Comparison of ENCODE assay signal across 15 cellular contexts in the genomic region with DNA sequence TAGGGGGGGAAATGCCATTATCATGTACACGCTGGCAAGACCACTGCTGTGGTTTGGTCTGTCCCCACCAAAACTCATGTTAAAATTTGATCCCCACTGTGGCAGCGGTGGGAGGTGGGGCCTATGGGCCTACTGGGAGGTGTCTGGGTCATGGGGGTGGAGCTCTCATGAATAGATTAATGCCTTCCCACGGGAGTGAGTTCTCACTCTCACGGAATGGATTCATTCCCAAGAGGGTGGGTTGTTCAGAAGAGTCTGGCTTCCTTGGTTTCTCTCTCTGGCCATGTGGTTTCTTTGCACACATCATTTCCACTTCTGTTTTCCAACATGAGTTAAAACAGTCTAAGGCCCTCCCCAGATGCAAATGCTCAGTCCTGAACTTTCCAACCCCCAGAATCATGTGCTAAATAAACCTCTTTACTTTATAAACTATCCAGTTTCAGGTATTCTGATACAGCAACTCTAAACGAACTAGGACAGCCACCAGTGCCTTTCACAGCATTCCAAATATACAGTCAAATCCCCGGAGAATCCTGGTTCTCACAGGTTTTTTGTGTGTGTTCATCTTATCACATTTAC. TPM values are rescaled to one million over a fixed set of nuclear protein-coding genes. Genes with fewer than 3 reads are reported as not detected.
DNase-seq lines count a peak whose midpoint lies in the region; ATAC-seq and TF ChIP-seq lines count a peak whose summit lies in the region.
"Had no signal": no experiment of that assay in that cellular context is flagged by ENCODE, and none has a peak within 500 bp of the region (broad histone marks: within the 10 kb centered on the region; RNA-seq: fewer than 3 reads in every experiment).

No MANE protein-coding gene starts in this region.

- in situ Hi-C loops in transverse colon (cut with MboI; ENCODE audit: low pct_ligation_motif_present in 1 of 4, low pct_unique_long_range_greater_than_20kb in 1 of 4, low sequenced_read_pairs in 3 of 4), result no loop called here

- peak overlapping the region; percentile 31 for H3K4me2 ChIP-seq in PC-9
- no peak overlapping the region for H3K4me2 ChIP-seq in mesenchymal stem cell (ENCODE audit: low read length, poor library complexity, severe bottlenecking)
- H3K4me2 ChIP-seq in MM.1S (ENCODE audit: low read depth, low read length), result no peak overlapping the region
- H3K4me2 ChIP-seq: KMS-11 had no signal

- H3K23ac ChIP-seq in mesenchymal stem cell (ENCODE audit: low read length in 2 of 2), result no peak overlapping the region

- H3K9me2 ChIP-seq in PC-9 (ENCODE audit: insufficient read depth) (no peaks in the 10 kb centered on the region), MM.1S (replicated peaks; ENCODE audit: insufficient read depth, low read length) (no peaks in the 10 kb centered on the region)

- no peaks in the 10 kb centered on the region for H3K27me3 ChIP-seq in PC-9 (ENCODE audit: insufficient read depth, low read depth)
- no peaks in the 10 kb centered on the region for H3K27me3 ChIP-seq in mesenchymal stem cell (ENCODE audit: control insufficient read depth in 1 of 2, insufficient read depth in 1 of 2, low read length in 2 of 2)
- H3K27me3 ChIP-seq in transverse colon, result no peaks in the 10 kb centered on the region
- no peaks in the 10 kb centered on the region for H3K27me3 ChIP-seq in MM.1S (replicated peaks; ENCODE audit: insufficient read depth, low read length)

- H4K8ac ChIP-seq in mesenchymal stem cell (ENCODE audit: low read length), result no peak overlapping the region

- H2BK15ac ChIP-seq in mesenchymal stem cell (ENCODE audit: low read depth, poor library complexity, severe bottlenecking), result no peak overlapping the region

- no peak overlapping the region for H3K18ac ChIP-seq in mesenchymal stem cell (ENCODE audit: low read depth in 1 of 2, low read length in 2 of 2)

- H3K9ac ChIP-seq in mesenchymal stem cell (ENCODE audit: low read length) (peak overlapping the region; percentile 63), MM.1S (ENCODE audit: low read length) (no peak overlapping the region)
- H3K9ac ChIP-seq: KMS-11 had no signal

- H2AFZ ChIP-seq in PC-9 (no peak overlapping the region), mesenchymal stem cell (ENCODE audit: low read depth, low read length) (no peak overlapping the region), MM.1S (ENCODE audit: low read length) (no peak overlapping the region)

- peaks cover 37% of the 10 kb centered on the region for H4K20me1 ChIP-seq in PC-9 (ENCODE audit: insufficient read depth)
- 0 out of 2 replicates have a peak, but pooled peaks cover 6% of the 10 kb centered on the region for H4K20me1 ChIP-seq in MM.1S (ENCODE audit: insufficient read depth, low read length)

- no peak overlapping the region for H3K14ac ChIP-seq in mesenchymal stem cell (ENCODE audit: low read length in 2 of 2)

- no peak for TF ChIP-seq POLR2A in transverse colon (IDR thresholded peaks at IDR 0.05)

- H3K79me1 ChIP-seq in mesenchymal stem cell (replicated peaks; ENCODE audit: low read length, poor library complexity, severe bottlenecking), result peaks cover 8% of the 10 kb centered on the region

- no peaks in the 10 kb centered on the region for H3K9me3 ChIP-seq in PC-9 (ENCODE audit: insufficient read depth, low read depth)
- no peaks in the 10 kb centered on the region for H3K9me3 ChIP-seq in mesenchymal stem cell (ENCODE audit: control insufficient read depth, low read length)
- peaks cover 0 to 4% of the 10 kb centered on the region in 2 donors for H3K9me3 ChIP-seq in transverse colon
- H3K9me3 ChIP-seq in MM.1S (replicated peaks; ENCODE audit: insufficient read depth, low read length), result peaks cover 4% of the 10 kb centered on the region; the same call in 1 of the 2 replicates

- H2AK5ac ChIP-seq in mesenchymal stem cell (ENCODE audit: low read length, severe bottlenecking), result peak overlapping the region; percentile 81

- TF ChIP-seq CTCF in PC-9 (conservative IDR thresholded peaks at IDR 0.05) (no peak), transverse colon (IDR thresholded peaks at IDR 0.05) (no peak), MM.1S (IDR thresholded peaks at IDR 0.05; ENCODE audit: low read length) (no peak)

- CTCF ChIA-PET in PC-9 (lab: Charles Lee), result interaction anchor here (0.6 kb wide), 1 partner anchor 188 kb away, joined by 5 read pairs; no protein-coding TSS in a partner anchor

- H3K4ac ChIP-seq in mesenchymal stem cell (ENCODE audit: low read depth in 1 of 2, low read length in 2 of 2), result no peak overlapping the region

- H3F3A ChIP-seq in PC-9 (ENCODE audit: insufficient read depth, low read depth) (peaks cover 46% of the 10 kb centered on the region), MM.1S (ENCODE audit: insufficient read depth, low read length) (no peaks in the 10 kb centered on the region)

- H3K79me2 ChIP-seq in PC-9 (ENCODE audit: low read depth) (peaks cover 100% of the 10 kb centered on the region), MM.1S (ENCODE audit: low read length) (peaks cover 59% of the 10 kb centered on the region)

- POLR2A ChIA-PET in PC-9 (lab: Charles Lee; ENCODE audit: unreplicated experiment), result interaction anchor here (0.6 to 0.7 kb wide), 3 partner anchors 24 to 227 kb away, joined by 3 to 14 read pairs (median 7); no protein-coding TSS in a partner anchor

- H2BK12ac ChIP-seq in mesenchymal stem cell (ENCODE audit: low read length in 2 of 2), result no peak overlapping the region

- H3K36me3 ChIP-seq in PC-9 (ENCODE audit: low read depth) (0 out of 2 replicates have a peak, but pooled peaks cover 2% of the 10 kb centered on the region), mesenchymal stem cell (ENCODE audit: control insufficient read depth in 1 of 2, insufficient read depth in 2 of 2, low read depth in 1 of 2, low read length in 2 of 2) (no peaks in the 10 kb centered on the region), transverse colon (no peaks in the 10 kb centered on the region), MM.1S (replicated peaks; ENCODE audit: insufficient read depth, low read length) (no peaks in the 10 kb centered on the region)

- no peak for ATAC-seq in HG02884 (IDR thresholded peaks at IDR 0.05; ENCODE audit: unreplicated experiment)
- ATAC-seq: activated naive CD4-positive, alpha-beta T cell treated with anti-CD3 and anti-CD28 coated beads, Interleukin-2, amount 50 U/mL, for 72 hours; SK-N-SH treated with all-trans-retinoic acid at 6 μM for 48 hours had no signal

- intact Hi-C loops in PC-9 (cut with micrococcal nuclease; ENCODE audit: unreplicated experiment), result no loop called here
- intact Hi-C loops in transverse colon (cut with DNase I; ENCODE audit: low total_unique reads), result no loop called here

- H3K27ac ChIP-seq in PC-9 (peak overlapping the region; percentile 35), epithelial cell of prostate (peak overlapping the region; percentile 33), mesenchymal stem cell (ENCODE audit: low read length, poor library complexity, severe bottlenecking) (peak overlapping the region; percentile 31), transverse colon (peak overlapping the region; percentile 55 to 67 (median 64)), MM.1S (ENCODE audit: low read length) (no peak overlapping the region)
- H3K27ac ChIP-seq: KMS-11 had no signal

- DNase-seq in PC-9 (no peak), epithelial cell of prostate (ENCODE audit: low read depth, low spot score) (no peak), mesenchymal stem cell (peak; percentile 72), transverse colon (no peak), MM.1S (no peak), putamen (ENCODE audit: low spot score) (no peak)
- DNase-seq in stimulated activated CD4-positive, alpha-beta T cell treated with anti-CD3 and anti-CD28 coated beads, Interleukin-4, amount 100 ng/mL, for 24 hours, result no peak
- DNase-seq: activated CD4-positive, alpha-beta T cell treated with anti-CD3 and anti-CD28 coated beads, Interleukin-2, amount 50 U/mL, for 48 hours; DMS79; NCI-H446 treated with DMSO at 0.1 percent for 48 hours had no signal

- no peak overlapping the region for H4K91ac ChIP-seq in mesenchymal stem cell (ENCODE audit: low read length)

- H2BK120ac ChIP-seq in mesenchymal stem cell (ENCODE audit: low read depth, low read length), result no peak overlapping the region

- peaks cover 50% of the 10 kb centered on the region for H3K4me1 ChIP-seq in PC-9 (replicated peaks; ENCODE audit: insufficient read depth)
- peaks cover 8% of the 10 kb centered on the region for H3K4me1 ChIP-seq in mesenchymal stem cell (ENCODE audit: control insufficient read depth, insufficient read depth, low read depth, low read length)
- H3K4me1 ChIP-seq in transverse colon, result peaks cover 17 to 43% (median 26%) of the 10 kb centered on the region in 4 donors
- 0 out of 2 replicates have a peak, but pooled peaks cover 5% of the 10 kb centered on the region for H3K4me1 ChIP-seq in MM.1S (ENCODE audit: low read length)

- no peak overlapping the region for H2BK5ac ChIP-seq in mesenchymal stem cell (ENCODE audit: low read depth, low read length, poor library complexity, severe bottlenecking)

- no TSS peak for BruUV-seq in PC-9 (replicated peaks; lab: Mats Ljungman, UMichigan)

- TF ChIP-seq EP300 in transverse colon (IDR thresholded peaks at IDR 0.05; ENCODE audit: low read depth), result no peak

- WGBS in mesenchymal stem cell, result 63% methylated on average over 5 of the region's 6 CpGs
- WGBS in transverse colon (ENCODE audit: low coverage in 1 of 2), 2 donors, result 81 to 95% methylated on average over 2 to 6 of the region's 6 CpGs

- H3K4me3 ChIP-seq in PC-9 (no peak overlapping the region), mesenchymal stem cell (ENCODE audit: insufficient read depth in 1 of 2, low read depth in 1 of 2, low read length in 2 of 2) (peak overlapping the region in 1 of 2 experiments; percentile 60), transverse colon (no peak overlapping the region), MM.1S (ENCODE audit: low read length) (no peak overlapping the region)
- H3K4me3 ChIP-seq: lung had no signal

RNA-seq across cellular contexts. Expression of a gene that starts 44.3 kb away (rescaled TPM):
- total RNA-seq in PC-9 (2021) (53.2 and 63.9 TPM in 2 replicates), transverse colon (10 to 100 TPM; 25.3 to 47.5 (median 36.5) TPM)
- 11.8 TPM for polyA plus RNA-seq in mesenchymal stem cell (2013, experiment 1 of 2)
- 12.5 TPM for polyA plus RNA-seq in mesenchymal stem cell (2013, experiment 2 of 2)
